19 cellular contexts compared by ENCODE assay signal in the genomic region with DNA sequence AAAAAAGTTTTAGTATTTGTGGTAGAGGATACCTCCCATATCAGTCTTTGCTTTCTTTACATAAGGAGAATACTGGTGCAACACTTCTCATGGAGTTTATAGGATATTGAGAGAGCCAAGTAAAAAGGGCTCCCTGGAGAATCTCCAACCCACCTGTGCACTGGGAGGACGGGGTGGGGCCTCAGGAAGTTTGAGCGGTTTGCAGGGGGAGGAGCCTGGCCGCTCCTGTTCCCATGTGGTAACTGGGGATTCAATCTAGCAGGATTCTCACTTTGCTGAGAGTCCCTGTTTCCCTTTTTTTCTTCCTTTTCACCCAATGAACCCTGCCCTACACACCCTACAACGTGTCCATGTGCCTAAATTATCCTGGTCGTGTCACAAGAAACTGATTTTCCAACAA.
DNase-seq lines count a peak whose midpoint lies in the region; ATAC-seq and TF ChIP-seq lines count a peak whose summit lies in the region.
"Had no signal": no experiment of that assay in that cellular context is flagged by ENCODE, and none has a peak within 500 bp of the region (broad histone marks: within the 10 kb centered on the region; RNA-seq: fewer than 3 reads in every experiment).

No MANE protein-coding gene starts in this region.

- no peak overlapping the region for H2BK15ac ChIP-seq in H9 (ENCODE audit: low read depth, low read length)

- H4K91ac ChIP-seq in H9 (ENCODE audit: insufficient read length, low read depth, low read length): no peak overlapping the region

- H3K79me1 ChIP-seq in H9 (ENCODE audit: insufficient read depth, low read depth, low read length, poor library complexity, severe bottlenecking): no peaks in the 10 kb centered on the region

- H4K5ac ChIP-seq in H9 (ENCODE audit: insufficient read length, low read depth, low read length): no peak overlapping the region

- peak; percentile 94 for ATAC-seq in WTC11
- ATAC-seq: A549; CD8-positive, alpha-beta T cell had no signal

- H3K4ac ChIP-seq in H9 (ENCODE audit: low read depth, low read length): no peak overlapping the region

- no peak overlapping the region for H2BK12ac ChIP-seq in H9 (ENCODE audit: insufficient read length, low read depth, low read length)

- H4K8ac ChIP-seq in H9 (replicated peaks; ENCODE audit: insufficient read length, low read depth, low read length): no peak overlapping the region

- H3K36me3 Mint-ChIP-seq in H9 (ENCODE audit: insufficient read depth in 1 of 3, low read depth in 3 of 3) (peaks cover 0 to 5% (median 2%) of the 10 kb centered on the region in 3 experiments; a peak in 1 of 7 replicates), WTC11 (peaks cover 10% of the 10 kb centered on the region; the same call in 1 of the 2 replicates)
- H3K36me3 Mint-ChIP-seq: CD8-positive, alpha-beta T cell had no signal

- H3K23ac ChIP-seq in H9 (ENCODE audit: insufficient read length, low read depth, low read length): no peak overlapping the region

- H3K9me3 Mint-ChIP-seq in H9 (peaks cover 12 to 13% of the 10 kb centered on the region in 2 experiments; a peak in 4 of 5 replicates), WTC11 (peaks cover 20% of the 10 kb centered on the region)
- H3K9me3 Mint-ChIP-seq: CD8-positive, alpha-beta T cell; HFFc6 had no signal

- H3K27me3 Mint-ChIP-seq in H9 (ENCODE audit: low read depth) (no peaks in the 10 kb centered on the region), WTC11 (ENCODE audit: low read depth) (no peaks in the 10 kb centered on the region)

- DNase-seq in H9 (no peak), NCI-H2171 (lab: John Stamatoyannopoulos, UW) (peak; percentile 11), WTC11 (ENCODE audit: low spot score) (peak; percentile 38), iPS DF 19.7 (ENCODE audit: low read depth, low spot score) (peak; percentile 3), cerebellum (ENCODE audit: low spot score) (no peak), G401 (ENCODE audit: low spot score) (no peak), nucleus accumbens (lab: John Stamatoyannopoulos, UW) (no peak)
- DNase-seq: BE2C; CD8-positive, alpha-beta T cell; COR-L47; DMS153; DMS79 treated with DMSO at 0.1 percent for 48 hours; EL; GDM1; HFFc6 had no signal

- no peak overlapping the region for H2BK120ac ChIP-seq in H9 (ENCODE audit: low read depth, low read length, poor library complexity, severe bottlenecking)

- H3K79me2 ChIP-seq in H9 (ENCODE audit: insufficient read depth, low read length): no peaks in the 10 kb centered on the region

- no peaks in the 10 kb centered on the region for H3K23me2 ChIP-seq in H9 (ENCODE audit: insufficient read length, low read depth, low read length, poor library complexity, severe bottlenecking)

- in situ Hi-C loops in G401 (cut with HindIII; ENCODE audit: low sequenced_read_pairs): no loop called here

- H3K27ac ChIP-seq in H9 (ENCODE audit: insufficient read length, low read depth, low read length): no peak overlapping the region
- H3K27ac ChIP-seq: A549, C4-2B, GM23248 had no signal

- WGBS in H9 (ENCODE audit: extremely low coverage, insufficient read length, low lambda C conversion rate): no CpG with 5 or more reads among the region's 5 CpGs

- H2BK20ac ChIP-seq in H9 (ENCODE audit: low read depth, low read length, poor library complexity, severe bottlenecking): no peak overlapping the region

- TF ChIP-seq CTCF in H9 (conservative IDR thresholded peaks at IDR 0.05): no peak
- no peak for TF ChIP-seq CTCF in WTC11 (IDR thresholded peaks at IDR 0.05)

- peaks cover 5 to 11% of the 10 kb centered on the region in 2 experiments for H3K4me1 Mint-ChIP-seq in H9
- peaks cover 11% of the 10 kb centered on the region for H3K4me1 Mint-ChIP-seq in WTC11

- no peak overlapping the region for H2AK5ac ChIP-seq in H9 (ENCODE audit: insufficient read length, low read length)

- H3K27me3 ChIP-seq in H9 (ENCODE audit: insufficient read depth, low read length): no peaks in the 10 kb centered on the region

- no peak overlapping the region for H3K27ac Mint-ChIP-seq in H9
- no peak overlapping the region for H3K27ac Mint-ChIP-seq in WTC11
- H3K27ac Mint-ChIP-seq: CD8-positive, alpha-beta T cell; HFFc6 had no signal

- no peak overlapping the region for H3K9ac ChIP-seq in H9 (ENCODE audit: extremely low read depth, insufficient read length, low read length)
- H3K9ac ChIP-seq: GM23248 had no signal

- H3K4me3 Mint-ChIP-seq in H9 (no peak overlapping the region), WTC11 (no peak overlapping the region)
- H3K4me3 Mint-ChIP-seq: CD8-positive, alpha-beta T cell; HFFc6 had no signal

- no peak overlapping the region for H3K4me2 ChIP-seq in H9 (ENCODE audit: insufficient read depth, insufficient read length, low read length)
- H3K4me2 ChIP-seq: A549 had no signal

- no peak overlapping the region for H3K56ac ChIP-seq in H9 (ENCODE audit: insufficient read length, low read depth, low read length)

- CTCF ChIA-PET in WTC11 (lab: Charles Lee): no interaction called here

- no peaks in the 10 kb centered on the region for H3K9me3 ChIP-seq in H9 (ENCODE audit: control insufficient read depth, low read depth, low read length)
- H3K9me3 ChIP-seq: A549, BE2C, HAP-1 had no signal

- H4K20me1 ChIP-seq in H9 (ENCODE audit: control insufficient read depth, insufficient read depth, insufficient read length): no peaks in the 10 kb centered on the region

- no peak overlapping the region for H3K18ac ChIP-seq in H9 (ENCODE audit: insufficient read length, low read depth, low read length)

- no peak overlapping the region for H3K14ac ChIP-seq in H9 (ENCODE audit: insufficient read depth, low read length)

- POLR2A ChIA-PET in WTC11 (lab: Charles Lee): no interaction called here

- H3K4me1 ChIP-seq in H9 (ENCODE audit: insufficient read depth, low read length): 0 out of 2 replicates have a peak, but pooled peaks cover 2% of the 10 kb centered on the region
- H3K4me1 ChIP-seq: A549, BE2C, HAP-1 had no signal

- H3T11ph ChIP-seq in H9 (ENCODE audit: low read length): no peak overlapping the region

- no peak overlapping the region for H2BK5ac ChIP-seq in H9 (ENCODE audit: insufficient read length, low read length)

- H2AFZ ChIP-seq in H9 (ENCODE audit: low read length): peak overlapping the region; percentile 65
- H2AFZ ChIP-seq: GM23248 had no signal

TF ChIP-seq in WTC11, 78 proteins besides CTCF, POLR2A, EP300 and RAD21:
- no peak for TF ChIP-seq PRRX2 (CRISPR knock-in tag; IDR thresholded peaks at IDR 0.05)
- TF ChIP-seq ZNF425 (CRISPR knock-in tag; conservative IDR thresholded peaks at IDR 0.05): no peak

Comparison
In these comparisons a context has a peak if more than half of its experiments do, and no peak if none do; other contexts are left out.
1. DNase-seq: peak in NCI-H2171 (single experiment), WTC11 (single experiment) and iPS DF 19.7 (single experiment); none in H9 (single experiment), cerebellum (single experiment), G401 (single experiment) and nucleus accumbens (0 of 56).